In the genomic region with DNA sequence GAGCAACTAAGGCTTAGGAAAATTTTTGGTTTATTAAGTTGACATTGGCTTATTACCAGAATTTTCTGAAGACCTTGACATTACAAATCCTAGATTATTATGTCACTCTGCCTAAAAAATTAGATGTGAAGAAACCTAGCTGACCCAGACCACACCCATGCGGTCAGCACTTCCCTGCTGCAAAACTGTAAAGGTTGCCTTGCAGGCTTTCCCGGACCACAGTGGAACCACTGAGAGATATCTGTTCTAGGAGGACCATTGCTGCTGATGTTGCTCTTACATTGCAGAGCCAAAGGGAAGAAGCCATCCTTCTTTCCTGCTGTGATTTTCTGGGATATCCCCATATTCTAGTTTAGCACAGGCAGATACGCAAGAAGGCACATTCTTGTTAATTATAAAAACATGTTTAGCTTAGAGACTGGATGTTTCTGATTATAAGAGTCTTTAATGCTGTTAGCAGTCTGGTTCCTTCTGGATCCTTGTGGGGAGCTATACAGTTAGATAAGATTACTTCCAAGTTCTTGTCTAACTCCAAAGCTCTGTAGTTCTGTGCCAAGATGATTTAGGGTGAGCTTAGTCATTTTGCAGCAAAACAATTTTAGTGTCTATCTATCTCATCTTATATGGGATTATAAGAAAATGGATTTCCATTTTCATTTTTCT, we compare ENCODE assay signal across 19 cellular contexts.
DNase-seq lines count a peak whose midpoint lies in the region; ATAC-seq and TF ChIP-seq lines count a peak whose summit lies in the region.
"Had no signal": no experiment of that assay in that cellular context is flagged by ENCODE, and none has a peak within 500 bp of the region (broad histone marks: within the 10 kb centered on the region; RNA-seq: fewer than 3 reads in every experiment).

No MANE protein-coding gene starts in this region.

- H3K27ac Mint-ChIP-seq in endodermal cell: peak overlapping the region; percentile 17
- H3K27ac Mint-ChIP-seq: CD4-positive, CD25-positive, alpha-beta regulatory T cell had no signal

- TF ChIP-seq CTCF in endodermal cell (conservative IDR thresholded peaks at IDR 0.05): no peak
- no peak for TF ChIP-seq CTCF in OCI-LY7 (conservative IDR thresholded peaks at IDR 0.05; ENCODE audit: low read length)

- H3K9me3 Mint-ChIP-seq in endodermal cell: no peaks in the 10 kb centered on the region

- H3K4me1 Mint-ChIP-seq in endodermal cell: peaks cover 7% of the 10 kb centered on the region
- H3K4me1 Mint-ChIP-seq: CD4-positive, CD25-positive, alpha-beta regulatory T cell had no signal

- peaks cover 7% of the 10 kb centered on the region; the same call in 1 of the 2 replicates for H3F3A ChIP-seq in GM23248 (ENCODE audit: insufficient read depth)

- WGBS in GM23248 (ENCODE audit: low coverage in 1 of 2, low lambda C conversion rate in 2 of 2, missing lambda C conversion rate in 2 of 2), 2 experiments: 57 to 69% methylated on average over 3 of the region's 3 CpGs
- 90 to 99% methylated on average over 3 of the region's 3 CpGs for WGBS in endodermal cell (ENCODE audit: insufficient coverage in 1 of 2, insufficient read length in 1 of 2), 2 experiments

- in situ Hi-C loops in GM23248 (cut with MboI): no loop called here

- ATAC-seq in left lobe of liver: peak; percentile 18
- no peak for ATAC-seq in HG03520 (IDR thresholded peaks at IDR 0.05; ENCODE audit: unreplicated experiment)
- ATAC-seq: HCT116 had no signal

- H3K36me3 Mint-ChIP-seq in endodermal cell (ENCODE audit: low read depth): peaks cover 11% of the 10 kb centered on the region
- H3K36me3 Mint-ChIP-seq: CD4-positive, CD25-positive, alpha-beta regulatory T cell had no signal

- H3K9me3 ChIP-seq in GM23248 (ENCODE audit: low read depth) (no peaks in the 10 kb centered on the region), endodermal cell (ENCODE audit: control insufficient read depth, low read length) (no peaks in the 10 kb centered on the region), OCI-LY7 (ENCODE audit: low read length) (no peaks in the 10 kb centered on the region)
- H3K9me3 ChIP-seq: MG63, SJCRH30 had no signal

- POLR2A ChIA-PET in OCI-LY7 (lab: Charles Lee): interaction anchor here (0.6 kb wide), 1 partner anchor 413 kb away, joined by 4 read pairs; no protein-coding TSS in a partner anchor

- no peak overlapping the region for H3K9ac ChIP-seq in GM23248
- H3K9ac ChIP-seq in endodermal cell (ENCODE audit: extremely low read depth, low read length, poor library complexity, severe bottlenecking): no peak overlapping the region
- H3K9ac ChIP-seq: KMS-11 had no signal

- CTCF ChIA-PET in OCI-LY7 (lab: Charles Lee; ENCODE audit: unreplicated experiment): no interaction called here

- peaks cover 2% of the 10 kb centered on the region for H3K27me3 Mint-ChIP-seq in endodermal cell (ENCODE audit: insufficient read depth)

- no peak overlapping the region for H3K4me3 Mint-ChIP-seq in endodermal cell
- H3K4me3 Mint-ChIP-seq: CD4-positive, CD25-positive, alpha-beta regulatory T cell had no signal

- no peaks in the 10 kb centered on the region for H3K9me2 ChIP-seq in GM23248 (ENCODE audit: insufficient read depth)
- no peaks in the 10 kb centered on the region for H3K9me2 ChIP-seq in OCI-LY7 (ENCODE audit: insufficient read depth, low read length)

- H3K79me2 ChIP-seq in GM23248 (ENCODE audit: insufficient read depth) (no peaks in the 10 kb centered on the region), OCI-LY7 (ENCODE audit: insufficient read depth, low read depth, low read length) (no peaks in the 10 kb centered on the region)

- H3K27ac ChIP-seq in GM23248: no peak overlapping the region
- H3K27ac ChIP-seq in endodermal cell (ENCODE audit: low read depth, low read length): no peak overlapping the region
- H3K27ac ChIP-seq in OCI-LY7 (ENCODE audit: low read depth, low read length, poor library complexity, severe bottlenecking): no peak overlapping the region
- H3K27ac ChIP-seq: HL-60, KMS-11, RWPE1, SJCRH30 had no signal

- H2AFZ ChIP-seq in GM23248 (no peak overlapping the region), OCI-LY7 (ENCODE audit: low read length) (no peak overlapping the region)

- H3K4me2 ChIP-seq in GM23248 (ENCODE audit: unreplicated experiment): no peak overlapping the region
- no peak overlapping the region for H3K4me2 ChIP-seq in OCI-LY7 (ENCODE audit: low read length)
- H3K4me2 ChIP-seq: KMS-11 had no signal

- peaks cover 11% of the 10 kb centered on the region; the same call in 1 of the 2 replicates for H3K4me1 ChIP-seq in GM23248 (ENCODE audit: insufficient read depth)
- peaks cover 12% of the 10 kb centered on the region for H3K4me1 ChIP-seq in endodermal cell (ENCODE audit: control insufficient read depth, insufficient read depth, low read length)
- H3K4me1 ChIP-seq in OCI-LY7 (ENCODE audit: insufficient read depth, low read length, poor library complexity, severe bottlenecking): peaks cover 9% of the 10 kb centered on the region
- H3K4me1 ChIP-seq: SJCRH30 had no signal

- H3K36me3 ChIP-seq in GM23248 (ENCODE audit: low read depth) (no peaks in the 10 kb centered on the region; the same call in 1 of the 2 replicates), endodermal cell (ENCODE audit: control insufficient read depth, insufficient read depth, low read length) (no peaks in the 10 kb centered on the region), OCI-LY7 (ENCODE audit: insufficient read depth, low read length) (no peaks in the 10 kb centered on the region)
- H3K36me3 ChIP-seq: MG63, SJCRH30 had no signal

- DNase-seq in GM23248 (peak; percentile 10), RPMI7951 (ENCODE audit: low read depth) (peak; percentile 7), endodermal cell (no peak), left lobe of liver (ENCODE audit: low spot score) (no peak), OCI-LY7 (ENCODE audit: low spot score) (no peak), iPS-NIHi11 (ENCODE audit: low spot score) (no peak)
- DNase-seq: Calu3; CD4-positive, CD25-positive, alpha-beta regulatory T cell; MG63; NCI-H1417 treated with DMSO at 0.1 percent for 48 hours; NCI-H2029; NCI-H2171 treated with DMSO at 0.1 percent for 48 hours; NCI-H82; SJCRH30 had no signal

- intact Hi-C loops in OCI-LY7 (cut with micrococcal nuclease; ENCODE audit: unreplicated experiment): no loop called here

- no peaks in the 10 kb centered on the region for H3K27me3 ChIP-seq in GM23248 (replicated peaks; ENCODE audit: insufficient read depth)
- no peaks in the 10 kb centered on the region for H3K27me3 ChIP-seq in endodermal cell (ENCODE audit: control insufficient read depth, insufficient read depth, low read length, poor library complexity, severe bottlenecking)
- H3K27me3 ChIP-seq: MG63 had no signal

- BruUV-seq in OCI-LY7 (replicated peaks; lab: Mats Ljungman, UMichigan): no TSS peak

- no peaks in the 10 kb centered on the region for H4K20me1 ChIP-seq in GM23248 (ENCODE audit: insufficient read depth)
- H4K20me1 ChIP-seq in OCI-LY7 (ENCODE audit: insufficient read depth, low read length): no peaks in the 10 kb centered on the region

- H3K4me3 ChIP-seq in GM23248 (no peak overlapping the region), endodermal cell (ENCODE audit: low read length) (no peak overlapping the region), OCI-LY7 (ENCODE audit: low read depth, low read length, poor library complexity, severe bottlenecking) (no peak overlapping the region)
- H3K4me3 ChIP-seq: MG63, SJCRH30 had no signal

Comparison
In these comparisons a context has a peak if more than half of its experiments do, and no peak if none do; other contexts are left out.
1. DNase-seq: peak in GM23248 (single experiment) and RPMI7951 (single experiment); none in endodermal cell (single experiment), left lobe of liver (single experiment), OCI-LY7 (single experiment) and iPS-NIHi11 (single experiment).